1 cellular context compared by ENCODE assay signal in genomic region chr14:23299558-23299957, GRCh38.
A peak's percentile ranks its signal among the peaks of the same experiment; 100 is the strongest.
TF ChIP-seq lines count a peak whose summit lies in the region.

No MANE protein-coding gene starts in this region.

TF ChIP-seq in K562, 482 proteins besides CTCF, POLR2A, EP300 and RAD21:
- TF ChIP-seq BRD9 (IDR thresholded peaks at IDR 0.05; ENCODE audit: low read depth, partially characterized antibody): peak; percentile 58
- peak; percentile 72; the same call in 1 of the 2 replicates for TF ChIP-seq ARID2 (IDR thresholded peaks at IDR 0.05)
- TF ChIP-seq, protein P1, sequence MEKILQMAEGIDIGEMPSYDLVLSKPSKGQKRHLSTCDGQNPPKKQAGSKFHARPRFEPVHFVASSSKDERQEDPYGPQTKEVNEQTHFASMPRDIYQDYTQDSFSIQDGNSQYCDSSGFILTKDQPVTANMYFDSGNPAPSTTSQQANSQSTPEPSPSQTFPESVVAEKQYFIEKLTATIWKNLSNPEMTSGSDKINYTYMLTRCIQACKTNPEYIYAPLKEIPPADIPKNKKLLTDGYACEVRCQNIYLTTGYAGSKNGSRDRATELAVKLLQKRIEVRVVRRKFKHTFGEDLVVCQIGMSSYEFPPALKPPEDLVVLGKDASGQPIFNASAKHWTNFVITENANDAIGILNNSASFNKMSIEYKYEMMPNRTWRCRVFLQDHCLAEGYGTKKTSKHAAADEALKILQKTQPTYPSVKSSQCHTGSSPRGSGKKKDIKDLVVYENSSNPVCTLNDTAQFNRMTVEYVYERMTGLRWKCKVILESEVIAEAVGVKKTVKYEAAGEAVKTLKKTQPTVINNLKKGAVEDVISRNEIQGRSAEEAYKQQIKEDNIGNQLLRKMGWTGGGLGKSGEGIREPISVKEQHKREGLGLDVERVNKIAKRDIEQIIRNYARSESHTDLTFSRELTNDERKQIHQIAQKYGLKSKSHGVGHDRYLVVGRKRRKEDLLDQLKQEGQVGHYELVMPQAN (IDR thresholded peaks at IDR 0.05; ENCODE audit: borderline replicate concordance): 0 out of 2 replicates have a peak, but pooled peaks have one; percentile 33
- TF ChIP-seq, protein P2, sequence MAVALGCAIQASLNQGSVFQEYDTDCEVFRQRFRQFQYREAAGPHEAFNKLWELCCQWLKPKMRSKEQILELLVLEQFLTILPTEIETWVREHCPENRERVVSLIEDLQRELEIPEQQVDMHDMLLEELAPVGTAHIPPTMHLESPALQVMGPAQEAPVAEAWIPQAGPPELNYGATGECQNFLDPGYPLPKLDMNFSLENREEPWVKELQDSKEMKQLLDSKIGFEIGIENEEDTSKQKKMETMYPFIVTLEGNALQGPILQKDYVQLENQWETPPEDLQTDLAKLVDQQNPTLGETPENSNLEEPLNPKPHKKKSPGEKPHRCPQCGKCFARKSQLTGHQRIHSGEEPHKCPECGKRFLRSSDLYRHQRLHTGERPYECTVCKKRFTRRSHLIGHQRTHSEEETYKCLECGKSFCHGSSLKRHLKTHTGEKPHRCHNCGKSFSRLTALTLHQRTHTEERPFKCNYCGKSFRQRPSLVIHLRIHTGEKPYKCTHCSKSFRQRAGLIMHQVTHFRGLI (CRISPR knock-in tag; IDR thresholded peaks at IDR 0.05): no peak
- TF ChIP-seq HDAC2 (IDR thresholded peaks at IDR 0.05): peak; percentile 19; the same call in 1 of the 2 replicates
- TF ChIP-seq, protein P3, sequence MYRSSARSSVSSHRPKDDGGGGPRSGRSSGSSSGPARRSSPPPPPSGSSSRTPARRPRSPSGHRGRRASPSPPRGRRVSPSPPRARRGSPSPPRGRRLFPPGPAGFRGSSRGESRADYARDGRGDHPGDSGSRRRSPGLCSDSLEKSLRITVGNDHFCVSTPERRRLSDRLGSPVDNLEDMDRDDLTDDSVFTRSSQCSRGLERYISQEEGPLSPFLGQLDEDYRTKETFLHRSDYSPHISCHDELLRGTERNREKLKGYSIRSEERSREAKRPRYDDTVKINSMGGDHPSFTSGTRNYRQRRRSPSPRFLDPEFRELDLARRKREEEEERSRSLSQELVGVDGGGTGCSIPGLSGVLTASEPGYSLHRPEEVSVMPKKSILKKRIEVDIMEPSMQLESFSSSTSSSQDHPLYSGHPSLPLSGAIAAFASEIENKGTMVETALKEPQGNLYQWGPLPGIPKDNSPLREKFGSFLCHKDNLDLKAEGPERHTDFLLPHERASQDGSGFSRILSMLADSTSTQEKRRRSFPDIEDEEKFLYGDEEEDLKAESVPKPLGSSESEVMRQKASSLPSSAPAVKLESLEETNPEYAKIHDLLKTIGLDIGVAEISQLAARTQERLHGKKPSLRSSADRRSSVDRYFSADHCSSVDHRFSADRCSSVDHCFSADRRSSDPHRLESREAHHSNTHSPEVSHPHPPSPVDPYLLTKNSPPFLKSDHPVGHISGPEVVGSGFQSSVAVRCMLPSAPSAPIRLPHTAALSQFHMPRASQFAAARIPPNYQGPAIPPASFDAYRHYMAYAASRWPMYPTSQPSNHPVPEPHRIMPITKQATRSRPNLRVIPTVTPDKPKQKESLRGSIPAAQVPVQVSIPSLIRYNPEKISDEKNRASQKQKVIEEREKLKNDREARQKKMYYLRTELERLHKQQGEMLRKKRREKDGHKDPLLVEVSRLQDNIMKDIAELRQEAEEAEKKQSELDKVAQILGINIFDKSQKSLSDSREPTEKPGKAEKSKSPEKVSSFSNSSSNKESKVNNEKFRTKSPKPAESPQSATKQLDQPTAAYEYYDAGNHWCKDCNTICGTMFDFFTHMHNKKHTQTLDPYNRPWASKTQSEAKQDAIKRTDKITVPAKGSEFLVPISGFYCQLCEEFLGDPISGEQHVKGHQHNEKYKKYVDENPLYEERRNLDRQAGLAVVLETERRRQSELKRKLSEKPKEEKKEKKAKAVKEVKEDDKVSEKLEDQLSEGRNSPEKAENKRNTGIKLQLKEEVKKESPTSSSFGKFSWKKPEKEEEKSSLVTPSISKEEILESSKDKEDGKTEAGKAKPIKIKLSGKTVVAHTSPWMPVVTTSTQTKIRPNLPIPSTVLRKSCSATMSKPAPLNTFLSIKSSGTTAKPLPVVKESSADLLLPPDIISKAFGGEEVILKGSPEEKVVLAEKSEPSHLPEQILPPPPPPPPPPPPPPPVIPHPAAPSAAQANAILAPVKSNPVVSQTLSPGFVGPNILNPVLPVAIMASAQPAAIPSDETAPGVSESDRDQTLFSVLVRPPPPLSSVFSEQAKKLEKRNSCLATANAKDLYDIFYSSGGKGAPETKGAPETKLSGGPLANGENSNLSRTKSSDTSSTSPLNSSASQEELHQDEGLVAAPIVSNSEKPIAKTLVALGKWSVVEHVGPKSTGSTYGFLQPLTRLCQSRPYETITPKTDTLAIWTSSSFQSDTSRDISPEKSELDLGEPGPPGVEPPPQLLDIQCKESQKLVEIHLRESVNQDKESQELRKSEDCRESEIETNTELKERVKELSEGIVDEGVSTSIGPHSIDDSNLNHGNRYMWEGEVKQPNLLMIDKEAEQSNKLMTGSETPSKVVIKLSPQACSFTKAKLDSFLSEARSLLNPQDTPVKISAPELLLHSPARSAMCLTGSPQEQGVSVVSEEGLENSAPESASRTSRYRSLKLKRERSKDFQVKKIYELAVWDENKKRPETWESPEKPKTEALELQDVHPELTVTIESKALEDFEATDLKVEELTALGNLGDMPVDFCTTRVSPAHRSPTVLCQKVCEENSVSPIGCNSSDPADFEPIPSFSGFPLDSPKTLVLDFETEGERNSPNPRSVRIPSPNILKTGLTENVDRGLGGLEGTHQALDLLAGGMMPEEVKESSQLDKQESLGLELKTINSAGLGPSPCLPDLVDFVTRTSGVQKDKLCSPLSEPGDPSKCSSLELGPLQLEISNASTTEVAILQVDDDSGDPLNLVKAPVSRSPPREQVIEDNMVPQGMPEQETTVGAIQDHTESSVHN (IDR thresholded peaks at IDR 0.05; ENCODE audit: borderline replicate concordance in 1 of 2, low read depth in 1 of 2): 0 out of 4 replicates have a peak, but pooled peaks of 1 of the 2 experiments have one; percentile 15
- peak; percentile 44; the same call in 1 of the 2 replicates for TF ChIP-seq EHMT2 (IDR thresholded peaks at IDR 0.05)
- TF ChIP-seq, protein P4, sequence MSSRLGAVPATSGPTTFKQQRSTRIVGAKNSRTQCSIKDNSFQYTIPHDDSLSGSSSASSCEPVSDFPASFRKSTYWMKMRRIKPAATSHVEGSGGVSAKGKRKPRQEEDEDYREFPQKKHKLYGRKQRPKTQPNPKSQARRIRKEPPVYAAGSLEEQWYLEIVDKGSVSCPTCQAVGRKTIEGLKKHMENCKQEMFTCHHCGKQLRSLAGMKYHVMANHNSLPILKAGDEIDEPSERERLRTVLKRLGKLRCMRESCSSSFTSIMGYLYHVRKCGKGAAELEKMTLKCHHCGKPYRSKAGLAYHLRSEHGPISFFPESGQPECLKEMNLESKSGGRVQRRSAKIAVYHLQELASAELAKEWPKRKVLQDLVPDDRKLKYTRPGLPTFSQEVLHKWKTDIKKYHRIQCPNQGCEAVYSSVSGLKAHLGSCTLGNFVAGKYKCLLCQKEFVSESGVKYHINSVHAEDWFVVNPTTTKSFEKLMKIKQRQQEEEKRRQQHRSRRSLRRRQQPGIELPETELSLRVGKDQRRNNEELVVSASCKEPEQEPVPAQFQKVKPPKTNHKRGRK (tag; IDR thresholded peaks at IDR 0.05): peak; percentile 94
- peak; percentile 63; the same call in 1 of the 2 replicates for TF ChIP-seq PHB2 (IDR thresholded peaks at IDR 0.05; ENCODE audit: low read depth)
- TF ChIP-seq BMI1 (IDR thresholded peaks at IDR 0.05; ENCODE audit: low read length): no peak
- no peak for TF ChIP-seq ZNF277 (CRISPR knock-in tag; IDR thresholded peaks at IDR 0.05; ENCODE audit: borderline replicate concordance)
- TF ChIP-seq ELF2 (CRISPR knock-in tag; IDR thresholded peaks at IDR 0.05): no peak
- 0 out of 2 replicates have a peak, but pooled peaks have one; percentile 49 for TF ChIP-seq HLTF (IDR thresholded peaks at IDR 0.05)
- no peak for TF ChIP-seq SETDB1 (IDR thresholded peaks at IDR 0.05; ENCODE audit: low read length)
- peak; percentile 91 for TF ChIP-seq ZNF384 (IDR thresholded peaks at IDR 0.05; ENCODE audit: low read depth, low read length)
- 0 out of 4 replicates have a peak, but pooled peaks of 1 of the 2 experiments have one; percentile 14 for TF ChIP-seq HDAC1 (IDR thresholded peaks at IDR 0.05)
- TF ChIP-seq FOXK2 (conservative IDR thresholded peaks at IDR 0.05 in 1 of 2, IDR thresholded peaks at IDR 0.05 in 1 of 2; ENCODE audit: low read depth in 2 of 2): peak in 1 of 2 experiments; percentile 46; a peak in 1 of 4 replicates
- TF ChIP-seq, protein P5, sequence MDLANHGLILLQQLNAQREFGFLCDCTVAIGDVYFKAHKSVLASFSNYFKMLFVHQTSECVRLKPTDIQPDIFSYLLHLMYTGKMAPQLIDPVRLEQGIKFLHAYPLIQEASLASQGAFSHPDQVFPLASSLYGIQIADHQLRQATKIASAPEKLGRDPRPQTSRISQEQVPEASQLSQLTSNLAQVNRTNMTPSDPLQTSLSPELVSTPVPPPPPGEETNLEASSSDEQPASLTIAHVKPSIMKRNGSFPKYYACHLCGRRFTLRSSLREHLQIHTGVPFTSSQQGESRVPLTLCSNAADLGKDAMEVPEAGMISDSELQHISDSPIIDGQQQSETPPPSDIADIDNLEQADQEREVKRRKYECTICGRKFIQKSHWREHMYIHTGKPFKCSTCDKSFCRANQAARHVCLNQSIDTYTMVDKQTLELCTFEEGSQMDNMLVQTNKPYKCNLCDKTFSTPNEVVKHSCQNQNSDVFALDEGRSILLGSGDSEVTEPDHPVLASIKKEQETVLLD (IDR thresholded peaks at IDR 0.05): 0 out of 2 replicates have a peak, but pooled peaks have one; percentile 33
- TF ChIP-seq RNF219 (CRISPR knock-in tag; IDR thresholded peaks at IDR 0.05): no peak
- 0 out of 4 replicates have a peak, but pooled peaks have one; percentile 10 to 16 for TF ChIP-seq MLLT1 (IDR thresholded peaks at IDR 0.05)
TF ChIP-seq in K562: peak in this region for 14.
